1 cellular context compared by ENCODE assay signal in the genomic region with DNA sequence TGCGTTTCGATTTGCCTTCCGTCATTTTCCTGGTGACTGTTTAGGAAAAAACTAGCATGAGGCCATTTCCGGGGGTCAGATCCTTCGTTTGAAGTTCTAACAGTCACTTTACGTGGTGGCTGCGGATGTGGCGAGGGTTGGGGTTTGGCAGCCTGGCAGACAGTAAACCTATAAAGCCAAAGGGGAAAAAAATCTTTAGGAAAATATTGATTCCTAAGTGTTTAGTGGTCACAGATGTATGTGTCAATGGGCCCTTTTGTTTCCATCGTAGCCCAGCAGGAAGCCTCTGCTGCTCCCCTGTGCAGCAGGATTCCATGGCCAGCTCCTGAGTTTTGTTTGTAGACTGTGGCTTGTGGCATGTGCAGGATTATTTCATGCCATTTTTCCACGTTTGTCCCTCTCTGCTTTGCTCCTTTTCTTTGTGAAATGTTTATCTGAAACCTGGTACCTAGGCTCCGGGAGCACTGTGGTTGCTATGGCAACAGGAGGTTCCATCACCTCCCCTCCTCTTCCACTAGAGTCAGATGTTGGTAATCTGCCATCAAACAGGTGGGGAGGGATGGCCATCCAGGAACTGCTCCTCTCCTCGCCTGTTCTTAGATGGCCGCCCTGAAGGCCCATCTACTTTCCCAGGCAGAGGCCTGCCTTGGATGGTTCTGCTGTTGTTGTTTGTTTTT.
TF ChIP-seq lines count a peak whose summit lies in the region.

No MANE protein-coding gene starts in this region.

TF ChIP-seq in GM23338, 12 proteins besides CTCF, POLR2A, EP300 and RAD21 (continued from another document):
- TF ChIP-seq, protein P1, sequence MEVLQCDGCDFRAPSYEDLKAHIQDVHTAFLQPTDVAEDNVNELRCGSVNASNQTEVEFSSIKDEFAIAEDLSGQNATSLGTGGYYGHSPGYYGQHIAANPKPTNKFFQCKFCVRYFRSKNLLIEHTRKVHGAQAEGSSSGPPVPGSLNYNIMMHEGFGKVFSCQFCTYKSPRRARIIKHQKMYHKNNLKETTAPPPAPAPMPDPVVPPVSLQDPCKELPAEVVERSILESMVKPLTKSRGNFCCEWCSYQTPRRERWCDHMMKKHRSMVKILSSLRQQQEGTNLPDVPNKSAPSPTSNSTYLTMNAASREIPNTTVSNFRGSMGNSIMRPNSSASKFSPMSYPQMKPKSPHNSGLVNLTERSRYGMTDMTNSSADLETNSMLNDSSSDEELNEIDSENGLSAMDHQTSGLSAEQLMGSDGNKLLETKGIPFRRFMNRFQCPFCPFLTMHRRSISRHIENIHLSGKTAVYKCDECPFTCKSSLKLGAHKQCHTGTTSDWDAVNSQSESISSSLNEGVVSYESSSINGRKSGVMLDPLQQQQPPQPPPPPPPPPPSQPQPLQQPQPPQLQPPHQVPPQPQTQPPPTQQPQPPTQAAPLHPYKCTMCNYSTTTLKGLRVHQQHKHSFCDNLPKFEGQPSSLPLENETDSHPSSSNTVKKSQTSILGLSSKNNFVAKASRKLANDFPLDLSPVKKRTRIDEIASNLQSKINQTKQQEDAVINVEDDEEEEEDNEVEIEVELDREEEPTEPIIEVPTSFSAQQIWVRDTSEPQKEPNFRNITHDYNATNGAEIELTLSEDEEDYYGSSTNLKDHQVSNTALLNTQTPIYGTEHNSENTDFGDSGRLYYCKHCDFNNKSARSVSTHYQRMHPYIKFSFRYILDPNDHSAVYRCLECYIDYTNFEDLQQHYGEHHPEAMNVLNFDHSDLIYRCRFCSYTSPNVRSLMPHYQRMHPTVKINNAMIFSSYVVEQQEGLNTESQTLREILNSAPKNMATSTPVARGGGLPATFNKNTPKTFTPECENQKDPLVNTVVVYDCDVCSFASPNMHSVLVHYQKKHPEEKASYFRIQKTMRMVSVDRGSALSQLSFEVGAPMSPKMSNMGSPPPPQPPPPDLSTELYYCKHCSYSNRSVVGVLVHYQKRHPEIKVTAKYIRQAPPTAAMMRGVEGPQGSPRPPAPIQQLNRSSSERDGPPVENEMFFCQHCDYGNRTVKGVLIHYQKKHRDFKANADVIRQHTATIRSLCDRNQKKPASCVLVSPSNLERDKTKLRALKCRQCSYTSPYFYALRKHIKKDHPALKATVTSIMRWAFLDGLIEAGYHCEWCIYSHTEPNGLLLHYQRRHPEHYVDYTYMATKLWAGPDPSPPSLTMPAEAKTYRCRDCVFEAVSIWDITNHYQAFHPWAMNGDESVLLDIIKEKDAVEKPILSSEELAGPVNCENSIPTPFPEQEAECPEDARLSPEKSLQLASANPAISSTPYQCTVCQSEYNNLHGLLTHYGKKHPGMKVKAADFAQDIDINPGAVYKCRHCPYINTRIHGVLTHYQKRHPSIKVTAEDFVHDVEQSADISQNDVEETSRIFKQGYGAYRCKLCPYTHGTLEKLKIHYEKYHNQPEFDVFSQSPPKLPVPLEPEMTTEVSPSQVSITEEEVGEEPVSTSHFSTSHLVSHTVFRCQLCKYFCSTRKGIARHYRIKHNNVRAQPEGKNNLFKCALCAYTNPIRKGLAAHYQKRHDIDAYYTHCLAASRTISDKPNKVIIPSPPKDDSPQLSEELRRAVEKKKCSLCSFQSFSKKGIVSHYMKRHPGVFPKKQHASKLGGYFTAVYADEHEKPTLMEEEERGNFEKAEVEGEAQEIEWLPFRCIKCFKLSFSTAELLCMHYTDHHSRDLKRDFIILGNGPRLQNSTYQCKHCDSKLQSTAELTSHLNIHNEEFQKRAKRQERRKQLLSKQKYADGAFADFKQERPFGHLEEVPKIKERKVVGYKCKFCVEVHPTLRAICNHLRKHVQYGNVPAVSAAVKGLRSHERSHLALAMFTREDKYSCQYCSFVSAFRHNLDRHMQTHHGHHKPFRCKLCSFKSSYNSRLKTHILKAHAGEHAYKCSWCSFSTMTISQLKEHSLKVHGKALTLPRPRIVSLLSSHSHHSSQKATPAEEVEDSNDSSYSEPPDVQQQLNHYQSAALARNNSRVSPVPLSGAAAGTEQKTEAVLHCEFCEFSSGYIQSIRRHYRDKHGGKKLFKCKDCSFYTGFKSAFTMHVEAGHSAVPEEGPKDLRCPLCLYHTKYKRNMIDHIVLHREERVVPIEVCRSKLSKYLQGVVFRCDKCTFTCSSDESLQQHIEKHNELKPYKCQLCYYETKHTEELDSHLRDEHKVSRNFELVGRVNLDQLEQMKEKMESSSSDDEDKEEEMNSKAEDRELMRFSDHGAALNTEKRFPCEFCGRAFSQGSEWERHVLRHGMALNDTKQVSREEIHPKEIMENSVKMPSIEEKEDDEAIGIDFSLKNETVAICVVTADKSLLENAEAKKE (CRISPR knock-in tag; IDR thresholded peaks at IDR 0.05), result no peak
- no peak for TF ChIP-seq JUNB (IDR thresholded peaks at IDR 0.05; ENCODE audit: unreplicated experiment)
- TF ChIP-seq, protein P2, sequence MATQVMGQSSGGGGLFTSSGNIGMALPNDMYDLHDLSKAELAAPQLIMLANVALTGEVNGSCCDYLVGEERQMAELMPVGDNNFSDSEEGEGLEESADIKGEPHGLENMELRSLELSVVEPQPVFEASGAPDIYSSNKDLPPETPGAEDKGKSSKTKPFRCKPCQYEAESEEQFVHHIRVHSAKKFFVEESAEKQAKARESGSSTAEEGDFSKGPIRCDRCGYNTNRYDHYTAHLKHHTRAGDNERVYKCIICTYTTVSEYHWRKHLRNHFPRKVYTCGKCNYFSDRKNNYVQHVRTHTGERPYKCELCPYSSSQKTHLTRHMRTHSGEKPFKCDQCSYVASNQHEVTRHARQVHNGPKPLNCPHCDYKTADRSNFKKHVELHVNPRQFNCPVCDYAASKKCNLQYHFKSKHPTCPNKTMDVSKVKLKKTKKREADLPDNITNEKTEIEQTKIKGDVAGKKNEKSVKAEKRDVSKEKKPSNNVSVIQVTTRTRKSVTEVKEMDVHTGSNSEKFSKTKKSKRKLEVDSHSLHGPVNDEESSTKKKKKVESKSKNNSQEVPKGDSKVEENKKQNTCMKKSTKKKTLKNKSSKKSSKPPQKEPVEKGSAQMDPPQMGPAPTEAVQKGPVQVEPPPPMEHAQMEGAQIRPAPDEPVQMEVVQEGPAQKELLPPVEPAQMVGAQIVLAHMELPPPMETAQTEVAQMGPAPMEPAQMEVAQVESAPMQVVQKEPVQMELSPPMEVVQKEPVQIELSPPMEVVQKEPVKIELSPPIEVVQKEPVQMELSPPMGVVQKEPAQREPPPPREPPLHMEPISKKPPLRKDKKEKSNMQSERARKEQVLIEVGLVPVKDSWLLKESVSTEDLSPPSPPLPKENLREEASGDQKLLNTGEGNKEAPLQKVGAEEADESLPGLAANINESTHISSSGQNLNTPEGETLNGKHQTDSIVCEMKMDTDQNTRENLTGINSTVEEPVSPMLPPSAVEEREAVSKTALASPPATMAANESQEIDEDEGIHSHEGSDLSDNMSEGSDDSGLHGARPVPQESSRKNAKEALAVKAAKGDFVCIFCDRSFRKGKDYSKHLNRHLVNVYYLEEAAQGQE (IDR thresholded peaks at IDR 0.05; ENCODE audit: unreplicated experiment), result no peak
- no peak for TF ChIP-seq ZNF114 (CRISPR knock-in tag; IDR thresholded peaks at IDR 0.05)
- TF ChIP-seq EZH2phosphoT487 (IDR thresholded peaks at IDR 0.05; ENCODE audit: unreplicated experiment), result no peak
- TF ChIP-seq, protein P3, sequence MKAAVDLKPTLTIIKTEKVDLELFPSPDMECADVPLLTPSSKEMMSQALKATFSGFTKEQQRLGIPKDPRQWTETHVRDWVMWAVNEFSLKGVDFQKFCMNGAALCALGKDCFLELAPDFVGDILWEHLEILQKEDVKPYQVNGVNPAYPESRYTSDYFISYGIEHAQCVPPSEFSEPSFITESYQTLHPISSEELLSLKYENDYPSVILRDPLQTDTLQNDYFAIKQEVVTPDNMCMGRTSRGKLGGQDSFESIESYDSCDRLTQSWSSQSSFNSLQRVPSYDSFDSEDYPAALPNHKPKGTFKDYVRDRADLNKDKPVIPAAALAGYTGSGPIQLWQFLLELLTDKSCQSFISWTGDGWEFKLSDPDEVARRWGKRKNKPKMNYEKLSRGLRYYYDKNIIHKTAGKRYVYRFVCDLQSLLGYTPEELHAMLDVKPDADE (IDR thresholded peaks at IDR 0.05), result no peak
- TF ChIP-seq NANOG (IDR thresholded peaks at IDR 0.05; ENCODE audit: borderline replicate concordance), result no peak
- no peak for TF ChIP-seq POLR2AphosphoS5 (IDR thresholded peaks at IDR 0.05; ENCODE audit: low read depth)
- no peak for TF ChIP-seq STAT1 (IDR thresholded peaks at IDR 0.05; ENCODE audit: unreplicated experiment)
- TF ChIP-seq CREB1 (CRISPR knock-in tag; IDR thresholded peaks at IDR 0.05; ENCODE audit: low read depth), result no peak
